7 cellular contexts compared by ENCODE assay signal in genomic region chr1:47854552-47855144, GRCh38.
"Had no signal": no experiment of that assay in that cellular context is flagged by ENCODE, and none has a peak within 500 bp of the region (broad histone marks: within the 10 kb centered on the region; RNA-seq: fewer than 3 reads in every experiment).

No MANE protein-coding gene starts in this region.

- H3K27me3 Mint-ChIP-seq: IgD-negative memory B cell had no signal

- FAIRE-seq: HTR-8/SVneo, K562 had no signal

- H3K27ac ChIP-seq: HL-60 had no signal

- H3K9me3 Mint-ChIP-seq: IgD-negative memory B cell had no signal

- H3K4me1 Mint-ChIP-seq: IgD-negative memory B cell had no signal

- H3K36me3 Mint-ChIP-seq: IgD-negative memory B cell had no signal

- H3K4me3 ChIP-seq: K562 had no signal

- ATAC-seq: K562 had no signal

- H3K27ac Mint-ChIP-seq: IgD-negative memory B cell had no signal

- H3K4me3 Mint-ChIP-seq: IgD-negative memory B cell had no signal

- DNase-seq: IMR-90, KBM-7, KG1 had no signal
